Comparison of ENCODE assay signal across 2 cellular contexts in the genomic region with DNA sequence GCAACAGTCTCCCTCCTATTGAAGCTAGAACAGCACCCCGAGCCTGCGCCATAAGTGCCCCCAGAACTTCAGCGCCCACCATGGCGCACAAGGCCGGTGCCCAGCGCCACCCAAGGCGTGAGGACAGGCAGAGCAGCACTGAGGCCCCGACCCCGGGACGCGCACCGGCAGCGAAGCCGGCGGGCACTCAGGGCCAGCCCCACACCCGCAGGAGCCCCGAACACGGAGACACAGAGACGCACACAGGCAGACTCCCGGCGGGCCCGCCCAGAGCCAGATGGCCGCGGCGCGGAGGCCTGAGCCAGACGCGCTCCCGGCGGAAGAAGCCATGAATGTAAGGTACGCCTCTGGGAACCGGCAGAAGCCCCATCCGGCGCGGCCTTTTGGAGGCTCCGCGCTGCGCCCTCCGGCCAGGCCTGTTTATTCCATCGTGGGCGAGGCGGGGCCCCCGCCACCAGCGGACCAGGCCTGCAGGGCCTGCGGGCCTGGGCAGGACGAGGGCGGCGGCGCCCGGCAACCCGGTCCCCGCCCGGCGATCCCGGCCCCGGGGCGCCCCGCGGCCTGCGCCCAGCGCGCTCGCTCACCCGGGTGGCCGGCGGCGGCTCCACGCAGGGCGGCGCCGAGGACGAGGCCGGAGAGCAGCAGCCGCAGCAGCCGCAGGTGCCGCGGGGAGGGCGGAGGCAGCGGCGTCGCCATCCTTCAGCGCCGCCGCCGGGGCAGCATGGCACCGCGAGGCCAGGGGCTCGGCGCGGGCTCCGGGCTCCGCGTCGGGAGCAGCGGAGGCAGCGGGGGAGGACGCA.
TF ChIP-seq lines count a peak whose summit lies in the region.

No MANE protein-coding gene starts in this region.

TF ChIP-seq in SK-N-SH, 30 proteins besides CTCF, POLR2A, EP300 and RAD21 (continued from another document):
- TF ChIP-seq SMC3 (IDR thresholded peaks at IDR 0.05; ENCODE audit: low read depth, low read length) (no peak), PBX3 (IDR thresholded peaks at IDR 0.05) (no peak), USF2 (IDR thresholded peaks at IDR 0.05; ENCODE audit: borderline replicate concordance, low read depth, low read length) (no peak), TAF1 (IDR thresholded peaks at IDR 0.05; ENCODE audit: borderline replicate concordance, low read depth, low read length) (no peak), USF1 (IDR thresholded peaks at IDR 0.05; ENCODE audit: borderline replicate concordance, low read depth) (no peak)
- TF ChIP-seq, protein P1, sequence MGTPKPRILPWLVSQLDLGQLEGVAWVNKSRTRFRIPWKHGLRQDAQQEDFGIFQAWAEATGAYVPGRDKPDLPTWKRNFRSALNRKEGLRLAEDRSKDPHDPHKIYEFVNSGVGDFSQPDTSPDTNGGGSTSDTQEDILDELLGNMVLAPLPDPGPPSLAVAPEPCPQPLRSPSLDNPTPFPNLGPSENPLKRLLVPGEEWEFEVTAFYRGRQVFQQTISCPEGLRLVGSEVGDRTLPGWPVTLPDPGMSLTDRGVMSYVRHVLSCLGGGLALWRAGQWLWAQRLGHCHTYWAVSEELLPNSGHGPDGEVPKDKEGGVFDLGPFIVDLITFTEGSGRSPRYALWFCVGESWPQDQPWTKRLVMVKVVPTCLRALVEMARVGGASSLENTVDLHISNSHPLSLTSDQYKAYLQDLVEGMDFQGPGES (IDR thresholded peaks at IDR 0.05; ENCODE audit: low read depth, low read length): no peak

TF ChIP-seq in neural cell, 6 proteins besides CTCF, POLR2A, EP300 and RAD21 (continued from another document):
- TF ChIP-seq, protein P2, sequence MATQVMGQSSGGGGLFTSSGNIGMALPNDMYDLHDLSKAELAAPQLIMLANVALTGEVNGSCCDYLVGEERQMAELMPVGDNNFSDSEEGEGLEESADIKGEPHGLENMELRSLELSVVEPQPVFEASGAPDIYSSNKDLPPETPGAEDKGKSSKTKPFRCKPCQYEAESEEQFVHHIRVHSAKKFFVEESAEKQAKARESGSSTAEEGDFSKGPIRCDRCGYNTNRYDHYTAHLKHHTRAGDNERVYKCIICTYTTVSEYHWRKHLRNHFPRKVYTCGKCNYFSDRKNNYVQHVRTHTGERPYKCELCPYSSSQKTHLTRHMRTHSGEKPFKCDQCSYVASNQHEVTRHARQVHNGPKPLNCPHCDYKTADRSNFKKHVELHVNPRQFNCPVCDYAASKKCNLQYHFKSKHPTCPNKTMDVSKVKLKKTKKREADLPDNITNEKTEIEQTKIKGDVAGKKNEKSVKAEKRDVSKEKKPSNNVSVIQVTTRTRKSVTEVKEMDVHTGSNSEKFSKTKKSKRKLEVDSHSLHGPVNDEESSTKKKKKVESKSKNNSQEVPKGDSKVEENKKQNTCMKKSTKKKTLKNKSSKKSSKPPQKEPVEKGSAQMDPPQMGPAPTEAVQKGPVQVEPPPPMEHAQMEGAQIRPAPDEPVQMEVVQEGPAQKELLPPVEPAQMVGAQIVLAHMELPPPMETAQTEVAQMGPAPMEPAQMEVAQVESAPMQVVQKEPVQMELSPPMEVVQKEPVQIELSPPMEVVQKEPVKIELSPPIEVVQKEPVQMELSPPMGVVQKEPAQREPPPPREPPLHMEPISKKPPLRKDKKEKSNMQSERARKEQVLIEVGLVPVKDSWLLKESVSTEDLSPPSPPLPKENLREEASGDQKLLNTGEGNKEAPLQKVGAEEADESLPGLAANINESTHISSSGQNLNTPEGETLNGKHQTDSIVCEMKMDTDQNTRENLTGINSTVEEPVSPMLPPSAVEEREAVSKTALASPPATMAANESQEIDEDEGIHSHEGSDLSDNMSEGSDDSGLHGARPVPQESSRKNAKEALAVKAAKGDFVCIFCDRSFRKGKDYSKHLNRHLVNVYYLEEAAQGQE (IDR thresholded peaks at IDR 0.05; ENCODE audit: borderline replicate concordance): no peak
- TF ChIP-seq SMC3 (conservative IDR thresholded peaks at IDR 0.05; ENCODE audit: poor library complexity): no peak
- TF ChIP-seq POLR2AphosphoS5 (IDR thresholded peaks at IDR 0.05): no peak
TF ChIP-seq in neural cell: peak in this region for 0.
